ENCODE assay signal across 24 cellular contexts in the genomic region with DNA sequence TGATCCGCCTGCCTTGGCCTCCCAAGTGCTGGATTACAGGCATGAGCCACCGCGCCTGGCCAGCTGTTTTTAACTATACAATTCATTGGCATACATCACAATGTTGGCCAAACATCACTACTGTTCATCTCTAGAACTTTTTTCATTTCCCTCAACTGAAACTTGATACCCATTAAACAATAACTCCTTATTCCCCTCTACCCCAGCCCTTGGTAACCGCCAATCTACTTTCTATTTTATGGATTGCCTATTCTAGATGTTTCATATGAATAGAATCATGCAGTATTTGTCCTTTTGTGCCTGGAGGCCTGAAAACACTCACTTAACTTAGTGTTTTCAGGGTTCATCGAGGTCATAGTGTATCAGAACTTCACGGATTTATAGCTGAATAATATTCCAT.
"Had no signal": no experiment of that assay in that cellular context is flagged by ENCODE, and none has a peak within 500 bp of the region (broad histone marks: within the 10 kb centered on the region; RNA-seq: fewer than 3 reads in every experiment).

No MANE protein-coding gene starts in this region.

- H3K27me3 ChIP-seq: foreskin keratinocyte, neural progenitor cell, sigmoid colon, testis, tibial artery had no signal

- H3K27me3 Mint-ChIP-seq: effector memory CD8-positive, alpha-beta T cell; naive thymus-derived CD4-positive, alpha-beta T cell; type B pancreatic cell had no signal

- H3K4me2 ChIP-seq: neural progenitor cell had no signal

- H3K4me3 Mint-ChIP-seq: effector memory CD8-positive, alpha-beta T cell; naive thymus-derived CD4-positive, alpha-beta T cell; nephron; neural progenitor cell; stimulated activated effector memory CD8-positive, alpha-beta T cell treated with anti-CD3 and anti-CD28 coated beads, Interleukin-12 subunit alpha, Interleukin-12 subunit beta, amount 100 ng/mL, for 72 hours; type B pancreatic cell had no signal

- H3K27ac ChIP-seq: foreskin keratinocyte, neural progenitor cell, parathyroid adenoma, psoas muscle, sigmoid colon, testis, tibial artery had no signal

- H3K9me3 ChIP-seq: psoas muscle, sigmoid colon, testis, tibial artery had no signal

- H3K9me3 Mint-ChIP-seq: effector memory CD8-positive, alpha-beta T cell; naive thymus-derived CD4-positive, alpha-beta T cell; nephron; neural progenitor cell; stimulated activated effector memory CD8-positive, alpha-beta T cell treated with anti-CD3 and anti-CD28 coated beads, Interleukin-12 subunit alpha, Interleukin-12 subunit beta, amount 100 ng/mL, for 72 hours; type B pancreatic cell had no signal

- H3K4me3 ChIP-seq: lung, neural progenitor cell, psoas muscle, sigmoid colon, testis, tibial artery had no signal

- H2AFZ ChIP-seq: neural progenitor cell, parathyroid adenoma had no signal

- H3K4me1 Mint-ChIP-seq: nephron, neural progenitor cell had no signal

- H3K27ac Mint-ChIP-seq: nephron, neural progenitor cell, type B pancreatic cell had no signal

- ATAC-seq: effector memory CD8-positive, alpha-beta T cell; foreskin keratinocyte; right cardiac atrium; stimulated activated effector memory CD8-positive, alpha-beta T cell treated with anti-CD3 and anti-CD28 coated beads, Interleukin-12 subunit alpha, Interleukin-12 subunit beta, amount 100 ng/mL, for 72 hours; stimulated activated naive CD8-positive, alpha-beta T cell treated with anti-CD3 and anti-CD28 coated beads, Interleukin-15, Interleukin-2, amounts not matched to agents 100 U/mL and 50 U/mL, for 24 hours had no signal

- DNase-seq: cerebellar nuclear complex; cortex of kidney; effector memory CD8-positive, alpha-beta T cell; foreskin keratinocyte; glutamatergic neuron; kidney; mesenchymal stem cell; midbrain; naive thymus-derived CD4-positive, alpha-beta T cell; psoas muscle; right cardiac atrium; sigmoid colon; stimulated activated CD4-positive, alpha-beta T cell treated with anti-CD3 and anti-CD28 coated beads, Interleukin-2, amount 100 ng/mL, for 24 hours; stimulated activated CD4-positive, alpha-beta T cell treated with anti-CD3 and anti-CD28 coated beads, Interleukin-4, amount 100 ng/mL, for 24 hours; stimulated activated naive CD8-positive, alpha-beta T cell treated with anti-CD3 and anti-CD28 coated beads, Interleukin-15, Interleukin-2, amounts not matched to agents 100 U/mL and 50 U/mL, for 24 hours; substantia nigra; testis; tibial artery had no signal

- H3K4me1 ChIP-seq: foreskin keratinocyte, neural progenitor cell, parathyroid adenoma, sigmoid colon, tibial artery had no signal
